Comparison of ENCODE assay signal across 1 cellular context in genomic region chr1:161420763-161421455, GRCh38.
TF ChIP-seq lines count a peak whose summit lies in the region.

No MANE protein-coding gene starts in this region.

TF ChIP-seq in H1, 55 proteins besides CTCF, POLR2A, EP300 and RAD21:
- no peak for TF ChIP-seq MAX (IDR thresholded peaks at IDR 0.05)
- TF ChIP-seq RBBP5 (IDR thresholded peaks at IDR 0.05; ENCODE audit: borderline replicate concordance, low read depth, low read length), result no peak
- TF ChIP-seq TBP (IDR thresholded peaks at IDR 0.05; ENCODE audit: low read depth, low read length), result peak; percentile 96
- TF ChIP-seq HDAC6 (IDR thresholded peaks at IDR 0.05; ENCODE audit: low read depth, low read length), result no peak
- peak in 1 of 2 experiments; percentile 58; a peak in 1 of 4 replicates for TF ChIP-seq SIN3A (conservative IDR thresholded peaks at IDR 0.05 in 1 of 2, IDR thresholded peaks at IDR 0.05 in 1 of 2; ENCODE audit: low read depth in 1 of 2, low read length in 2 of 2)
- TF ChIP-seq ASH2L (IDR thresholded peaks at IDR 0.05; ENCODE audit: low read length), result peak; percentile 31
TF ChIP-seq in H1: peak in this region for 3.
